Comparison of ENCODE assay signal across 8 cellular contexts in genomic region chr2:202237787-202238233, GRCh38. TPM values are rescaled to one million over a fixed set of nuclear protein-coding genes. Genes with fewer than 3 reads are reported as not detected.
DNase-seq lines count a peak whose midpoint lies in the region; ATAC-seq and TF ChIP-seq lines count a peak whose summit lies in the region.

No MANE protein-coding gene starts in this region.

- peaks cover 10% of the 10 kb centered on the region for H3K4me1 ChIP-seq in mucosa of descending colon (ENCODE audit: low read depth)
- peaks cover 0 to 44% (median 14%) of the 10 kb centered on the region in 4 donors for H3K4me1 ChIP-seq in tibial nerve

- intact Hi-C loops in mucosa of descending colon (cut with DNase I, micrococcal nuclease), result no loop called here

- H3K27me3 ChIP-seq in WERI-Rb-1 (ENCODE audit: insufficient read depth, low read depth, severe bottlenecking), result no peaks in the 10 kb centered on the region
- no peaks in the 10 kb centered on the region for H3K27me3 ChIP-seq in tibial nerve

- WGBS in tibial nerve, 2 donors, result 0 to 1% methylated on average over 22 to 25 of the region's 30 CpGs

- peak overlapping the region; percentile 79 for H3K4me3 ChIP-seq in WERI-Rb-1 (ENCODE audit: low read depth, low read length)
- H3K4me3 ChIP-seq in epithelial cell of proximal tubule (ENCODE audit: low read depth, low read length), result peak overlapping the region; percentile 98
- peak overlapping the region; percentile 90 for H3K4me3 ChIP-seq in mucosa of descending colon
- H3K4me3 ChIP-seq in tibial nerve, result peak overlapping the region; percentile 58 to 98 (median 84)

- TF ChIP-seq CTCF in WERI-Rb-1 (IDR thresholded peaks at IDR 0.05; ENCODE audit: low read depth, low read length) (no peak), epithelial cell of proximal tubule (conservative IDR thresholded peaks at IDR 0.05; ENCODE audit: low read depth, low read length) (no peak), mucosa of descending colon (IDR thresholded peaks at IDR 0.05) (no peak), tibial nerve (IDR thresholded peaks at IDR 0.05) (no peak)

- H3K9me3 ChIP-seq in WERI-Rb-1 (ENCODE audit: severe bottlenecking) (no peaks in the 10 kb centered on the region), mucosa of descending colon (no peaks in the 10 kb centered on the region), tibial nerve (no peaks in the 10 kb centered on the region)

- peak; percentile 42 for ATAC-seq in GM21529 (IDR thresholded peaks at IDR 0.05; ENCODE audit: unreplicated experiment)
- peak; percentile 62 for ATAC-seq in mucosa of descending colon

- no peak for TF ChIP-seq POLR2A in tibial nerve (IDR thresholded peaks at IDR 0.05)

- peak overlapping the region; percentile 87 for H3K27ac ChIP-seq in WERI-Rb-1
- H3K27ac ChIP-seq in tibial nerve, result peak overlapping the region; percentile 86 to 96 (median 90)

- peaks cover 13% of the 10 kb centered on the region for H3K36me3 ChIP-seq in WERI-Rb-1
- H3K36me3 ChIP-seq in mucosa of descending colon (ENCODE audit: low read depth), result no peaks in the 10 kb centered on the region
- H3K36me3 ChIP-seq in tibial nerve, result no peaks in the 10 kb centered on the region

- DNase-seq in NCI-H510A treated with DMSO at 0.1 percent for 48 hours (lab: John Stamatoyannopoulos, UW) (peak; percentile 11), NCI-H510A (lab: John Stamatoyannopoulos, UW) (no peak), HT1080 (ENCODE audit: low read depth) (peak; percentile 53), WERI-Rb-1 (peak; percentile 41), epithelial cell of proximal tubule (ENCODE audit: low read depth) (no peak), mucosa of descending colon (peak in 1 of 3 donors; percentile 28), tibial nerve (ENCODE audit: low spot score in 2 of 2) (peak in 1 of 2 donors; percentile 6)

- TF ChIP-seq EP300 in tibial nerve (IDR thresholded peaks at IDR 0.05), result no peak

RNA-seq across cellular contexts. Expression of gene SUMO1, which starts 0.6 kb away (rescaled TPM):
- total RNA-seq in HT1080 (2014; rRNA removed; shearing (Covaris generic)), result 185 and 192 TPM in 2 replicates
- polyA plus RNA-seq in HT1080 (2015; cell fraction: cytosol; rRNA removed), result 192 and 216 TPM in 2 replicates
- 80.4 and 80.8 TPM in 2 replicates for polyA plus RNA-seq in HT1080 (2015; cell fraction: nucleus; rRNA removed)
- total RNA-seq in epithelial cell of proximal tubule (121 and 129 TPM in 2 replicates), mucosa of descending colon (10 to 100 TPM; 75.5 to 81.4 (median 77.6) TPM), tibial nerve (10 to 100 TPM; 43.3 to 52.2 (median 48.3) TPM)

RNA-seq across cellular contexts. Expression of gene NOP58, which starts 27.8 kb away (rescaled TPM):
- 115 and 116 TPM in 2 replicates for total RNA-seq in HT1080 (2014; rRNA removed; shearing (Covaris generic))
- 99.5 and 118 TPM in 2 replicates for polyA plus RNA-seq in HT1080 (2015; cell fraction: cytosol; rRNA removed)
- 289 and 298 TPM in 2 replicates for polyA plus RNA-seq in HT1080 (2015; cell fraction: nucleus; rRNA removed)
- total RNA-seq in epithelial cell of proximal tubule (79.0 and 96.7 TPM in 2 replicates), mucosa of descending colon (10 to 100 TPM; 34.3 to 43.2 (median 38.5) TPM), tibial nerve (10 to 100 TPM; 52.9 to 72.8 (median 69.6) TPM)

Comparison
In these comparisons a context has a peak if more than half of its experiments do, and no peak if none do; other contexts are left out.
1. DNase-seq: peak in NCI-H510A treated with DMSO at 0.1 percent for 48 hours (single experiment), HT1080 (single experiment) and WERI-Rb-1 (single experiment); none in NCI-H510A (single experiment) and epithelial cell of proximal tubule (single experiment).
2. Peak in every context shown above with its lines, with median percentiles within 50 percentile points of each other: H3K4me3 ChIP-seq.